8 cellular contexts compared by ENCODE assay signal in genomic region chr14:35532783-35533356, GRCh38. TPM values are rescaled to one million over a fixed set of nuclear protein-coding genes. Genes with fewer than 3 reads are reported as not detected.
A peak's percentile ranks its signal among the peaks of the same experiment; 100 is the strongest.
DNase-seq lines count a peak whose midpoint lies in the region; FAIRE-seq and TF ChIP-seq lines count a peak whose summit lies in the region.

No MANE protein-coding gene starts in this region.

- no peak for TF ChIP-seq POLR2A in GM12891 (IDR thresholded peaks at IDR 0.05; ENCODE audit: low read depth, low read length)

- peaks cover under 1% of the 10 kb centered on the region for H3K36me3 Mint-ChIP-seq in chondrocyte (ENCODE audit: low read depth)

- H3K27ac ChIP-seq in HL-60 (replicated peaks) = no peak overlapping the region

- no peak overlapping the region for H3K27ac Mint-ChIP-seq in chondrocyte (ENCODE audit: unreplicated experiment)

- peaks cover 58% of the 10 kb centered on the region for H3K27me3 Mint-ChIP-seq in chondrocyte (ENCODE audit: low read depth)

- H3K9me3 ChIP-seq in neuron (ENCODE audit: low read length) = no peaks in the 10 kb centered on the region

- H3K4me1 Mint-ChIP-seq in chondrocyte (ENCODE audit: low read depth) = peaks cover 11% of the 10 kb centered on the region

- peak overlapping the region; percentile 64 for H2AFZ ChIP-seq in neuron (ENCODE audit: low read depth, low read length)

- H3K36me3 ChIP-seq in neuron (ENCODE audit: insufficient read depth, low read length) = no peaks in the 10 kb centered on the region

- H3K4me3 ChIP-seq in HL-60 (replicated peaks; ENCODE audit: insufficient read depth, low read length) (peak overlapping the region; percentile 59; the same call in 1 of the 2 replicates), neuron (ENCODE audit: low read length) (peak overlapping the region; percentile 56)

- H3K27me3 ChIP-seq in HL-60 (ENCODE audit: insufficient read depth, poor library complexity, severe bottlenecking) (peaks cover 38% of the 10 kb centered on the region), neuron (ENCODE audit: insufficient read depth, low read length) (peaks cover 69% of the 10 kb centered on the region)

- no peak for TF ChIP-seq CTCF in HL-60 (IDR thresholded peaks at IDR 0.05; ENCODE audit: insufficient read depth, low read length)
- no peak for TF ChIP-seq CTCF in chondrocyte (IDR thresholded peaks at IDR 0.05)

- H3K4me1 ChIP-seq in neuron (ENCODE audit: insufficient read depth, low read length) = peaks cover 11% of the 10 kb centered on the region

- H3K4me3 Mint-ChIP-seq in chondrocyte (ENCODE audit: unreplicated experiment) = peak overlapping the region; percentile 72

- no peaks in the 10 kb centered on the region for H3K9me3 Mint-ChIP-seq in chondrocyte (ENCODE audit: low read depth)

- no peak for DNase-seq in GM12891 (ENCODE audit: insufficient read length, low spot score)
- DNase-seq in HL-60 (ENCODE audit: low read depth in 1 of 2, low spot score in 1 of 2) = no peak
- DNase-seq in chondrocyte (ENCODE audit: low spot score) = no peak
- DNase-seq in Ammon's horn (ENCODE audit: low spot score) = no peak
- DNase-seq in NCI-H128 (lab: John Stamatoyannopoulos, UW; ENCODE audit: unreplicated experiment) = no peak
- DNase-seq in NOMO-1 treated with dmso at 0.1 percent for 144 hours (lab: John Stamatoyannopoulos, UW; ENCODE audit: unreplicated experiment) = no peak
- DNase-seq in amygdala (lab: John Stamatoyannopoulos, UW) = no peak

- FAIRE-seq in GM12891 (lab: Jason Lieb, UNC) = peak; percentile 48

TF ChIP-seq in GM12891, 5 proteins besides CTCF, POLR2A, EP300 and RAD21:
- no peak for TF ChIP-seq SPI1 (IDR thresholded peaks at IDR 0.05; ENCODE audit: low read depth, low read length)
- no peak for TF ChIP-seq POLR2AphosphoS5 (IDR thresholded peaks at IDR 0.05; ENCODE audit: low read depth, low read length)
- no peak for TF ChIP-seq PAX5 (IDR thresholded peaks at IDR 0.05; ENCODE audit: insufficient read depth, low read length, severe bottlenecking)
- no peak for TF ChIP-seq POU2F2 (IDR thresholded peaks at IDR 0.05; ENCODE audit: low read depth, low read length)
- no peak for TF ChIP-seq TAF1 (IDR thresholded peaks at IDR 0.05; ENCODE audit: low read depth, low read length)
TF ChIP-seq in GM12891: peak in this region for 0.

RNA-seq across cellular contexts. Expression of gene INSM2, which starts 1.1 kb away (rescaled TPM):
- not detected for polyA plus RNA-seq in GM12891 (2012; ENCODE audit: low read depth, missing spikeins)
- total RNA-seq in chondrocyte = not detected in 3 replicates
